8 cellular contexts compared by ENCODE assay signal in the genomic region with DNA sequence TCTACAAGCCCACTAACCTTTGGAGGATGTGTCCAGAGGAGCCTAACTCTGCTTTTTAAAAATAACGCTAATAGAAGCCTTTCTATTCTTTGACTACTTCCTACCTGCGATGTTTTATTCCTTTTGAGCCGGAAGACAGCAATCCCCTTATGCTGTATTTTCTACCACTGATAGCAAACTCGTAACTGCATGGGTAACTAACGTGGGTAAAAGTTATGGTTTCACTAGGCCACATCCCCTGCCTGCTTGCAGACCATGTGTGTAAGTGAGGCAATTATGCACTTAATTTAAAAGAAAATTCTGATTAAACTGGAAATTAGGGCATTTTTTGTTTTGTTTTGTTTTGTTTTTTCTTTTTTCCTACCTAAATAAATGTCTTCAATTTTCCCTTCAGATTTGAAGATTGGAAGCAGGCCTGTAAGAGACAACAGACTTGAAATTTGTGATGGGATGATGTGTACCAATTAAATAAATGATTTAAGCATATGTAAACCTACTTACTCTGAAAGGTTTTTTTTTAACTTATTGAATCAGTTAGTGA. TPM values are rescaled to one million over a fixed set of nuclear protein-coding genes. Genes with fewer than 3 reads are reported as not detected.
DNase-seq lines count a peak whose midpoint lies in the region; ATAC-seq and TF ChIP-seq lines count a peak whose summit lies in the region.

No MANE protein-coding gene starts in this region.

- H3K4me1 ChIP-seq in OCI-LY1 (ENCODE audit: insufficient read depth, low read length, severe bottlenecking) (peaks cover 31% of the 10 kb centered on the region), mucosa of rectum (ENCODE audit: control insufficient read depth in 2 of 2, insufficient read depth in 2 of 2, low read length in 2 of 2) (peaks cover 4 to 6% of the 10 kb centered on the region in 2 donors)

- ATAC-seq in Right ventricle myocardium superior (ENCODE audit: poor library complexity): peak; percentile 20
- no peak for ATAC-seq in Right ventricle myocardium inferior
- peak; percentile 27 for ATAC-seq in HG02763 (IDR thresholded peaks at IDR 0.05; ENCODE audit: unreplicated experiment)

- peak overlapping the region; percentile 76 for H3K27ac ChIP-seq in OCI-LY1 (ENCODE audit: low read depth, low read length, poor library complexity, severe bottlenecking)
- peak overlapping the region; percentile 97 to 98 for H3K27ac ChIP-seq in mucosa of rectum (ENCODE audit: low read depth in 2 of 2, low read length in 2 of 2)

- peaks cover 41% of the 10 kb centered on the region for H3K36me3 ChIP-seq in OCI-LY1 (ENCODE audit: insufficient read depth, low read length)
- peaks cover 15% of the 10 kb centered on the region in 2 donors for H3K36me3 ChIP-seq in mucosa of rectum (ENCODE audit: control insufficient read depth in 2 of 2, insufficient read depth in 2 of 2, low read length in 2 of 2)

- intact Hi-C loops in Right ventricle myocardium superior (cut with DNase I) (no loop called here), Right ventricle myocardium inferior (cut with DNase I) (loop anchor here (10.0 kb wide), 1 partner anchor 762 kb away; the partner anchor contains the start of gene MMS22L), posterior vena cava (cut with DNase I) (loop anchor here in 1 of 2 donors (10.0 kb wide), 1 partner anchor 372 kb away; the partner anchor contains the start of gene NDUFAF4)

- peak overlapping the region; percentile 80 for H3K4me2 ChIP-seq in OCI-LY1 (ENCODE audit: low read length)

- H3K9ac ChIP-seq in OCI-LY1 (ENCODE audit: low read length): peak overlapping the region; percentile 82
- H3K9ac ChIP-seq in mucosa of rectum (ENCODE audit: low read depth in 1 of 2, low read length in 2 of 2): peak overlapping the region; percentile 95 to 100

- peak overlapping the region; percentile 80 for H3K4me3 ChIP-seq in OCI-LY1 (ENCODE audit: low read depth, low read length, poor library complexity, severe bottlenecking)
- peak overlapping the region; percentile 93 to 94 for H3K4me3 ChIP-seq in mucosa of rectum (ENCODE audit: low read length in 2 of 2)

- H3K9me2 ChIP-seq in OCI-LY1 (ENCODE audit: low read depth, low read length): no peaks in the 10 kb centered on the region

- no peaks in the 10 kb centered on the region for H3F3A ChIP-seq in OCI-LY1 (ENCODE audit: insufficient read depth, low read length)

- DNase-seq in Right ventricle myocardium superior (no peak), Right ventricle myocardium inferior (ENCODE audit: missing footprints) (no peak), dermis microvascular lymphatic vessel endothelial cell (ENCODE audit: low read depth in 2 of 2) (peak; percentile 6 to 32), posterior vena cava (ENCODE audit: low spot score) (no peak)
- DNase-seq in activated CD4-positive, CD25-positive, alpha-beta regulatory T cell treated with anti-CD3 and anti-CD28 coated beads, Interleukin-2, amount 50 U/mL, for 72 hours: no peak

- H3K79me2 ChIP-seq in OCI-LY1 (ENCODE audit: insufficient read depth, low read length): peaks cover 8% of the 10 kb centered on the region

- TF ChIP-seq CTCF in OCI-LY1 (IDR thresholded peaks at IDR 0.05; ENCODE audit: low read length): no peak

- H2AFZ ChIP-seq in OCI-LY1 (ENCODE audit: low read length): no peak overlapping the region

- H3K9me3 ChIP-seq in OCI-LY1 (ENCODE audit: low read length) (no peaks in the 10 kb centered on the region), mucosa of rectum (ENCODE audit: control insufficient read depth in 2 of 2, low read length in 2 of 2) (no peaks in the 10 kb centered on the region)

- H3K27me3 ChIP-seq in OCI-LY1 (ENCODE audit: insufficient read depth, low read length) (no peaks in the 10 kb centered on the region), mucosa of rectum (ENCODE audit: control insufficient read depth in 2 of 2, insufficient read depth in 2 of 2, low read length in 2 of 2) (no peaks in the 10 kb centered on the region)

- no peaks in the 10 kb centered on the region for H4K20me1 ChIP-seq in OCI-LY1 (ENCODE audit: insufficient read depth, low read length)

RNA-seq across cellular contexts. Expression of gene UFL1, which starts 0.9 kb away (rescaled TPM):
- 20.5 TPM for total RNA-seq in Right ventricle myocardium superior
- 22.1 TPM for total RNA-seq in Right ventricle myocardium inferior
- 17.1 and 18.7 TPM in 2 replicates for total RNA-seq in dermis microvascular lymphatic vessel endothelial cell
- 10 to 100 TPM; 28.1 to 28.9 TPM for total RNA-seq in posterior vena cava

RNA-seq across cellular contexts. Expression of gene FHL5, which starts 40.4 kb away (rescaled TPM):
- total RNA-seq in Right ventricle myocardium superior (7.2 TPM), Right ventricle myocardium inferior (6.8 TPM), dermis microvascular lymphatic vessel endothelial cell (not detected in 2 replicates), posterior vena cava (10 to 100 TPM; 37.9 to 56.0 TPM)

Comparison
In these comparisons a context has a peak if more than half of its experiments do, and no peak if none do; other contexts are left out.
1. DNase-seq: peak in dermis microvascular lymphatic vessel endothelial cell (2 of 2); none in Right ventricle myocardium superior (single experiment), Right ventricle myocardium inferior (single experiment), activated CD4-positive, CD25-positive, alpha-beta regulatory T cell treated with anti-CD3 and anti-CD28 coated beads, Interleukin-2, amount 50 U/mL, for 72 hours (single experiment) and posterior vena cava (single experiment).